In the genomic region with DNA sequence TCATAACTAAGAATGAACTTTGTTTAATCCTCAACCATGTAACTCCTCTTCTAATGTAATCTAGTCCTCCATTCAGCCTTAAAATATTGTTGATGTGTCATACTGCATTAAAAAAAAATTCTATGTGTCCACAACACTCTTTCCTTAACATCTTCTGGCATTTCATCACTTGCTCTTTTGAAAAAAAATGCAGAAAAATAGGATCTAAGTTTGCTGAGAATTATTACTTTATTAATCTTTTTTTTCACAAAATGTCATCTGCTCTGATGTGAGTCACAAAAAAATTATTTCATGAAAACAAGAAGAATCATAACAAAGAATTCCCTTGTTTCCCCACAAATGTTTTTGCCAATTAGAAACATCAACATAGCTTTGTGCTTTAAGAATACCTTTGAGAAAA, we compare ENCODE assay signal across 18 cellular contexts.
"Had no signal": no experiment of that assay in that cellular context is flagged by ENCODE, and none has a peak within 500 bp of the region (broad histone marks: within the 10 kb centered on the region; RNA-seq: fewer than 3 reads in every experiment).

No MANE protein-coding gene starts in this region.

- H3K27me3 ChIP-seq: colonic mucosa, tibial nerve had no signal

- H3K36me3 ChIP-seq: colonic mucosa, tibial nerve, WERI-Rb-1 had no signal

- H3K4me3 ChIP-seq: colonic mucosa, lung, tibial nerve had no signal

- H3K4me1 ChIP-seq: colonic mucosa had no signal

- H3K27ac ChIP-seq: colonic mucosa, epithelial cell of prostate, WERI-Rb-1 had no signal

- DNase-seq: activated CD4-positive, alpha-beta memory T cell treated with anti-CD3 and anti-CD28 coated beads for 36 hours; activated CD4-positive, alpha-beta T cell treated with anti-CD3 and anti-CD28 coated beads for 1 hour; activated naive CD8-positive, alpha-beta T cell treated with anti-CD3 and anti-CD28 coated beads for 36 hours; activated T-cell treated with anti-CD3 and anti-CD28 coated beads for 4 hours; anterior cingulate cortex; central memory CD4-positive, alpha-beta T cell; colonic mucosa; endodermal cell; hippocampal formation; islet precursor cell; retina; stimulated activated CD4-positive, alpha-beta T cell treated with anti-CD3 and anti-CD28 coated beads, Interleukin-2, amount 100 ng/mL, for 24 hours; stimulated activated naive CD4-positive, alpha-beta T cell treated with Interleukin-2 at 50 U/mL for 16 hours; substantia nigra; WERI-Rb-1 had no signal

- H3K9me3 ChIP-seq: colonic mucosa, tibial nerve had no signal
